In the genomic region with DNA sequence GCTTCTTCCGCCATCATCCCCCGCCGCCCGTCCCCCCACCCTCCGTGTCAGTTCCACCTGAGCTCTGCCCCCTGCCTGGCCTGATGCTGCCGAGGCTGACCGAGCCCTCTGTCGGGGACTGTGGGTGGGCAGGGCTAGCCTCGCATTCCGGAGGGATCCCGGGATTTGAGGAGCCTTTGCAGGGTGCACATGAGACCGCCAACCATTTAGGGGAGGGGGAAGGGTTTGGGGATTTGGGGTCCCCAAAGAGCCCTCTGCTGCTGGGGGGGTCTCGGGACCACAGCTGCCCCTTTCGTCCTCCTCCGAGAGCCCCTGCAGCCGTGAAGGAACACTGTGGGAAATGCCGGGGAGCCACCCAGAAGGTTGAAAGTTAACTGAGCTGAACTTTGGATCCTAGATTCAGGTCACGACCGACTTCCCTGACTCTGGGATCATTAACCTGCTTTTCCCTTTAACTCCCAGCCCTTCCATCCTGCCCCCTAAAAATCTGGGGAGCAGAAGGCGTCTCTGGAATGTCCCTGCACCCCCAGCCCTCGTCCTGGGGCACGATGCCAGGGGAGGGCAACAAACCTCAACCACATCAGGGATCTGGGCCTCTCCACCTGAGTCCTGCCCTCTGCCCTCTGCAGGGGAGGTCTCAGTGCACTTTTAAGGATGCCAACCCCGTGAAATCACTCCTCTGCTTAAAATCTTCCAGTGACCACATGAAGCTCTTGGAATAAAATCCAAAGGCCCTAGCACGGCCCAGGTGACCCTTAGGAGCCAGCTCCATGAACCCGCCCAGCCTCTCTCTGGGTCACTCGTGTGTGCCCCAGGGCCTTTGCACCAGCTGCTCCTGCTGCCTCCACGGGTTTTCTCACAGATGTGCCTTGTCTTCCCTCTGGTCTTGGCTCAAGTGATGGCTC, we compare ENCODE assay signal across 8 cellular contexts.
DNase-seq lines count a peak whose midpoint lies in the region; ATAC-seq and TF ChIP-seq lines count a peak whose summit lies in the region.

No MANE protein-coding gene starts in this region.

- H3K27me3 Mint-ChIP-seq in activated T-cell treated with anti-CD3 and anti-CD28 coated beads, Interleukin-2, amount 50 U/mL, for 24 hours, result no peaks in the 10 kb centered on the region

- H2AFZ ChIP-seq in mesenchymal stem cell (ENCODE audit: low read depth, low read length), result no peak overlapping the region

- peak overlapping the region; percentile 81 for H2BK120ac ChIP-seq in mesenchymal stem cell (ENCODE audit: low read depth, low read length)

- in situ Hi-C loops in brain microvascular endothelial cell (cut with HindIII; ENCODE audit: low pct_ligation_motif_present, low sequenced_read_pairs), result loop anchor here (25.0 kb wide), 1 partner anchor 373 kb away; no protein-coding TSS in a partner anchor

- peak overlapping the region; percentile 82 to 88 for H3K18ac ChIP-seq in mesenchymal stem cell (ENCODE audit: low read depth in 1 of 2, low read length in 2 of 2)

- peak overlapping the region; percentile 77 for H3K4me2 ChIP-seq in mesenchymal stem cell (ENCODE audit: low read length, poor library complexity, severe bottlenecking)

- H2BK5ac ChIP-seq in mesenchymal stem cell (ENCODE audit: low read depth, low read length, poor library complexity, severe bottlenecking), result peak overlapping the region; percentile 46

- H3K9ac ChIP-seq in mesenchymal stem cell (ENCODE audit: low read length), result peak overlapping the region; percentile 86

- peak overlapping the region; percentile 95 for H3K4me3 ChIP-seq in brain microvascular endothelial cell (ENCODE audit: low read depth, low read length)
- peak overlapping the region; percentile 16 to 79 for H3K4me3 ChIP-seq in mesenchymal stem cell (ENCODE audit: insufficient read depth in 1 of 2, low read depth in 1 of 2, low read length in 2 of 2)
- H3K4me3 ChIP-seq in thymus (ENCODE audit: low read length), result peak overlapping the region; percentile 5

- peak overlapping the region; percentile 96 for H2BK15ac ChIP-seq in mesenchymal stem cell (ENCODE audit: low read depth, poor library complexity, severe bottlenecking)

- peaks cover 52% of the 10 kb centered on the region for H3K4me1 Mint-ChIP-seq in activated T-cell treated with anti-CD3 and anti-CD28 coated beads, Interleukin-2, amount 50 U/mL, for 24 hours (ENCODE audit: low read depth)

- H3K27ac ChIP-seq in brain microvascular endothelial cell, result peak overlapping the region; percentile 86
- peak overlapping the region; percentile 86 for H3K27ac ChIP-seq in mesenchymal stem cell (ENCODE audit: low read length, poor library complexity, severe bottlenecking)
- no peak overlapping the region for H3K27ac ChIP-seq in thymus (ENCODE audit: low read depth)

- H4K91ac ChIP-seq in mesenchymal stem cell (ENCODE audit: low read length), result peak overlapping the region; percentile 92

- peaks cover 21% of the 10 kb centered on the region for H3K36me3 ChIP-seq in brain microvascular endothelial cell (replicated peaks)
- peaks cover 20 to 64% of the 10 kb centered on the region in 2 experiments for H3K36me3 ChIP-seq in mesenchymal stem cell (ENCODE audit: control insufficient read depth in 1 of 2, insufficient read depth in 2 of 2, low read depth in 1 of 2, low read length in 2 of 2)
- peaks cover 42% of the 10 kb centered on the region for H3K36me3 ChIP-seq in thymus (ENCODE audit: control insufficient read depth, insufficient read depth)

- no peak for ATAC-seq in HG03045 (IDR thresholded peaks at IDR 0.05; ENCODE audit: unreplicated experiment)

- H3K4ac ChIP-seq in mesenchymal stem cell (ENCODE audit: low read depth in 1 of 2, low read length in 2 of 2), result peak overlapping the region; percentile 65 to 93

- no peak overlapping the region for H3K14ac ChIP-seq in mesenchymal stem cell (ENCODE audit: low read length in 2 of 2)

- H3K9me3 ChIP-seq in mesenchymal stem cell (ENCODE audit: control insufficient read depth, low read length) (no peaks in the 10 kb centered on the region), thymus (ENCODE audit: control insufficient read depth) (no peaks in the 10 kb centered on the region)

- H3K27ac Mint-ChIP-seq in activated T-cell treated with anti-CD3 and anti-CD28 coated beads, Interleukin-2, amount 50 U/mL, for 24 hours, result no peak overlapping the region

- no peaks in the 10 kb centered on the region for H3K9me3 Mint-ChIP-seq in activated T-cell treated with anti-CD3 and anti-CD28 coated beads, Interleukin-2, amount 50 U/mL, for 24 hours

- 47% methylated on average over 27 of the region's 27 CpGs for WGBS in mesenchymal stem cell
- WGBS in thymus, result 73% methylated on average over 27 of the region's 27 CpGs

- H3K4me3 Mint-ChIP-seq in activated T-cell treated with anti-CD3 and anti-CD28 coated beads, Interleukin-2, amount 50 U/mL, for 24 hours, result peak overlapping the region; percentile 53

- H3K27me3 ChIP-seq in brain microvascular endothelial cell (replicated peaks), result no peaks in the 10 kb centered on the region
- H3K27me3 ChIP-seq in mesenchymal stem cell (ENCODE audit: control insufficient read depth in 1 of 2, insufficient read depth in 1 of 2, low read length in 2 of 2), result no peaks in the 10 kb centered on the region
- H3K27me3 ChIP-seq in thymus (ENCODE audit: control insufficient read depth, insufficient read depth), result no peaks in the 10 kb centered on the region

- DNase-seq in activated T-cell treated with anti-CD3 and anti-CD28 coated beads, Interleukin-2, amount 50 U/mL, for 24 hours, result no peak
- DNase-seq in activated T-cell treated with anti-CD3 and anti-CD28 coated beads, Interleukin-2, amount 50 U/mL, for 1 hour, result no peak
- DNase-seq in brain microvascular endothelial cell (no peak), mesenchymal stem cell (no peak), NCI-H2227 (lab: John Stamatoyannopoulos, UW; ENCODE audit: unreplicated experiment) (no peak), HPDE6-E6E7 (ENCODE audit: extremely low spot score) (no peak)

- H3K36me3 Mint-ChIP-seq in activated T-cell treated with anti-CD3 and anti-CD28 coated beads, Interleukin-2, amount 50 U/mL, for 24 hours (ENCODE audit: low read depth), result peaks cover 38% of the 10 kb centered on the region

- TF ChIP-seq CTCF in brain microvascular endothelial cell (IDR thresholded peaks at IDR 0.05; ENCODE audit: low read depth, low read length, missing control alignments), result peak; percentile 20

- H3K4me1 ChIP-seq in mesenchymal stem cell (ENCODE audit: control insufficient read depth, insufficient read depth, low read depth, low read length) (peaks cover 72% of the 10 kb centered on the region), thymus (ENCODE audit: control insufficient read depth, insufficient read depth, low read length) (peaks cover 14% of the 10 kb centered on the region)

- H4K8ac ChIP-seq in mesenchymal stem cell (ENCODE audit: low read length), result peak overlapping the region; percentile 1

- H3K23ac ChIP-seq in mesenchymal stem cell (ENCODE audit: low read length in 2 of 2), result no peak overlapping the region

- H3K79me1 ChIP-seq in mesenchymal stem cell (replicated peaks; ENCODE audit: low read length, poor library complexity, severe bottlenecking), result peaks cover 2% of the 10 kb centered on the region

- H2BK12ac ChIP-seq in mesenchymal stem cell (ENCODE audit: low read length in 2 of 2), result peak overlapping the region; percentile 70 to 97

- peak overlapping the region; percentile 15 for H2AK5ac ChIP-seq in mesenchymal stem cell (ENCODE audit: low read length, severe bottlenecking)

Comparison
In these comparisons a context has a peak if more than half of its experiments do, and no peak if none do; other contexts are left out.
1. H3K4me3 ChIP-seq: peak in every context shown above with its lines; median percentile 95 in brain microvascular endothelial cell; 48 in mesenchymal stem cell; 5 in thymus.